ENCODE assay signal across 18 cellular contexts in genomic region chr1:20199410-20199809, GRCh38. TPM values are rescaled to one million over a fixed set of nuclear protein-coding genes. Genes with fewer than 3 reads are reported as not detected.
A peak's percentile ranks its signal among the peaks of the same experiment; 100 is the strongest.
DNase-seq lines count a peak whose midpoint lies in the region; ATAC-seq, FAIRE-seq and TF ChIP-seq lines count a peak whose summit lies in the region.
"Had no signal": no experiment of that assay in that cellular context is flagged by ENCODE, and none has a peak within 500 bp of the region (broad histone marks: within the 10 kb centered on the region; RNA-seq: fewer than 3 reads in every experiment).

No MANE protein-coding gene starts in this region.

- intact Hi-C loops in PC-3 (cut with micrococcal nuclease) (no loop called here), K562 (cut with micrococcal nuclease) (loop anchor here (5.0 kb wide), 1 partner anchor 37 kb away; no protein-coding TSS in a partner anchor), transverse colon (cut with DNase I; ENCODE audit: low total_unique reads) (no loop called here)

- H4K20me1 ChIP-seq in PC-3 (ENCODE audit: low read length) (no peaks in the 10 kb centered on the region), K562 (replicated peaks; ENCODE audit: control insufficient read depth, insufficient read depth, low read length) (no peaks in the 10 kb centered on the region), hepatocyte (ENCODE audit: insufficient read depth, poor library complexity, severe bottlenecking) (no peaks in the 10 kb centered on the region)
- H4K20me1 ChIP-seq: BLaER1 had no signal

- TF ChIP-seq POLR2A in K562 (conservative IDR thresholded peaks at IDR 0.05) (no peak), transverse colon (IDR thresholded peaks at IDR 0.05) (no peak)

- H3K9ac ChIP-seq in PC-3 (ENCODE audit: low read length), result no peak overlapping the region
- peak overlapping the region in 1 of 2 experiments; percentile 4; a peak in 1 of 4 replicates for H3K9ac ChIP-seq in K562 (ENCODE audit: insufficient read depth in 1 of 2, low read depth in 2 of 2, low read length in 2 of 2)
- H3K9ac ChIP-seq: BLaER1 had no signal

- TF ChIP-seq CTCF in PC-3 (conservative IDR thresholded peaks at IDR 0.05; ENCODE audit: low read depth, low read length) (no peak), K562 (IDR thresholded peaks at IDR 0.05 in 2 of 3, conservative IDR thresholded peaks at IDR 0.05 in 1 of 3; ENCODE audit: insufficient read depth in 2 of 3, low read depth in 1 of 3, low read length in 3 of 3) (no peak), hepatocyte (IDR thresholded peaks at IDR 0.05; ENCODE audit: poor library complexity) (no peak), transverse colon (IDR thresholded peaks at IDR 0.05) (no peak)

- POLR2A ChIA-PET in PC-3 (lab: Charles Lee; ENCODE audit: unreplicated experiment) (no interaction called here), K562 (lab: Yijun Ruan, JAX) (interaction anchor here (0.8 to 2.1 kb wide), 4 partner anchors 11 to 291 kb away, joined by 3 to 8 read pairs (median 4); no protein-coding TSS in a partner anchor)

- H3F3A ChIP-seq in PC-3 (ENCODE audit: low read length, unreplicated experiment), result no peaks in the 10 kb centered on the region

- DNase-seq in PC-3 (peak; percentile 76), K562 (ENCODE audit: extremely low read depth in 1 of 4, low spot score in 3 of 4) (peak in 2 of 4 experiments; percentile 23 to 48), hepatocyte (ENCODE audit: low spot score) (peak; percentile 61), transverse colon (peak; percentile 42), GM19240 (ENCODE audit: insufficient read length, low spot score) (no peak), NCI-H1436 treated with DMSO at 0.1 percent for 48 hours (lab: John Stamatoyannopoulos, UW) (no peak), pons (ENCODE audit: low spot score) (no peak)
- DNase-seq: DMS53, HCEC 1CT, NCI-H1092, NCI-H1694 treated with DMSO at 0.1 percent for 48 hours, RPMI8226, SW 1271 had no signal

- H3K9me2 ChIP-seq in PC-3 (replicated peaks; ENCODE audit: low read length), result no peaks in the 10 kb centered on the region
- no peaks in the 10 kb centered on the region for H3K9me2 ChIP-seq in hepatocyte (replicated peaks; ENCODE audit: insufficient read depth)

- H2AFZ ChIP-seq in PC-3 (ENCODE audit: low read length), result no peak overlapping the region
- 0 out of 2 replicates have a peak overlapping the region, but pooled peaks have one; percentile 9 for H2AFZ ChIP-seq in K562 (ENCODE audit: low read depth, low read length)
- H2AFZ ChIP-seq in hepatocyte, result no peak overlapping the region

- peak; percentile 40 for FAIRE-seq in K562 (lab: Jason Lieb, UNC)
- FAIRE-seq: HTR-8/SVneo had no signal

- H3K36me3 ChIP-seq in PC-3 (ENCODE audit: low read depth, low read length), result no peaks in the 10 kb centered on the region
- no peaks in the 10 kb centered on the region for H3K36me3 ChIP-seq in K562 (ENCODE audit: control insufficient read depth, insufficient read depth, low read length)
- H3K36me3 ChIP-seq in hepatocyte (replicated peaks; ENCODE audit: insufficient read depth, low read depth), result no peaks in the 10 kb centered on the region
- no peaks in the 10 kb centered on the region for H3K36me3 ChIP-seq in transverse colon
- H3K36me3 ChIP-seq: BLaER1, SJSA1 had no signal

- no peaks in the 10 kb centered on the region for H3K27me3 ChIP-seq in PC-3 (ENCODE audit: low read length)
- H3K27me3 ChIP-seq in K562 (ENCODE audit: control insufficient read depth in 2 of 2, insufficient read depth in 2 of 2, low read length in 2 of 2), result no peaks in the 10 kb centered on the region
- H3K27me3 ChIP-seq in hepatocyte, result peaks cover 3% of the 10 kb centered on the region
- H3K27me3 ChIP-seq in transverse colon, result no peaks in the 10 kb centered on the region
- H3K27me3 ChIP-seq: BLaER1 had no signal

- H3K27ac ChIP-seq in PC-3 (ENCODE audit: low read length), result no peak overlapping the region
- peak overlapping the region; percentile 16; the same call in 2 of the 3 replicates for H3K27ac ChIP-seq in K562 (ENCODE audit: extremely low read depth, low read depth, low read length)
- no peak overlapping the region for H3K27ac ChIP-seq in hepatocyte
- no peak overlapping the region for H3K27ac ChIP-seq in transverse colon
- H3K27ac ChIP-seq: BLaER1, SJSA1 had no signal

- H3K79me2 ChIP-seq in PC-3 (ENCODE audit: low read length) (no peaks in the 10 kb centered on the region), K562 (ENCODE audit: control insufficient read depth, insufficient read depth, low read length) (no peaks in the 10 kb centered on the region), hepatocyte (no peaks in the 10 kb centered on the region)

- no peak for TF ChIP-seq RAD21 in K562 (CRISPR knock-in tag; conservative IDR thresholded peaks at IDR 0.05 in 1 of 2, IDR thresholded peaks at IDR 0.05 in 1 of 2)

- in situ Hi-C loops in K562 (cut with MboI) (no loop called here), transverse colon (cut with MboI; ENCODE audit: low pct_ligation_motif_present in 1 of 4, low pct_unique_long_range_greater_than_20kb in 1 of 4, low sequenced_read_pairs in 3 of 4) (no loop called here)

- H3K9me3 ChIP-seq in PC-3 (ENCODE audit: low read length), result no peaks in the 10 kb centered on the region
- no peaks in the 10 kb centered on the region for H3K9me3 ChIP-seq in K562 (replicated peaks; ENCODE audit: control insufficient read depth, insufficient read depth, low read depth, low read length)
- no peaks in the 10 kb centered on the region for H3K9me3 ChIP-seq in hepatocyte (ENCODE audit: low read depth)
- no peaks in the 10 kb centered on the region for H3K9me3 ChIP-seq in transverse colon
- H3K9me3 ChIP-seq: BLaER1, SJSA1 had no signal

- peak; percentile 72 for ATAC-seq in PC-3
- ATAC-seq in K562, result peak; percentile 14

- CTCF ChIA-PET in PC-3 (lab: Charles Lee) (interaction anchor here (1.0 kb wide), 1 partner anchor 13 kb away, joined by 12 read pairs; no protein-coding TSS in a partner anchor), K562 (lab: Yijun Ruan, JAX; ENCODE audit: low intra/inter-chr PET ratio) (no interaction called here)

- H3K4me3 ChIP-seq in PC-3 (ENCODE audit: low read length) (no peak overlapping the region), K562 (no peak overlapping the region), hepatocyte (no peak overlapping the region), transverse colon (no peak overlapping the region)
- H3K4me3 ChIP-seq: BLaER1, SJSA1 had no signal

- H3K4me1 ChIP-seq in PC-3 (ENCODE audit: insufficient read depth, low read length), result peaks cover 42% of the 10 kb centered on the region
- peaks cover 19 to 37% of the 10 kb centered on the region in 2 experiments for H3K4me1 ChIP-seq in K562 (replicated peaks in 1 of 2; ENCODE audit: control insufficient read depth in 2 of 2, insufficient read depth in 2 of 2, low read length in 2 of 2)
- H3K4me1 ChIP-seq in hepatocyte (ENCODE audit: insufficient read depth), result peaks cover 4% of the 10 kb centered on the region
- H3K4me1 ChIP-seq in transverse colon, result peaks cover 0 to 11% (median 6%) of the 10 kb centered on the region in 4 donors
- H3K4me1 ChIP-seq: SJSA1 had no signal

- WGBS in K562 (ENCODE audit: insufficient coverage, low coverage, missing lambda C conversion rate), result 18% methylated on average over 3 of the region's 3 CpGs
- WGBS in hepatocyte (ENCODE audit: low lambda C conversion rate, missing lambda C conversion rate), result 56% methylated on average over 3 of the region's 3 CpGs
- 44 to 59% methylated on average over 2 to 3 of the region's 3 CpGs for WGBS in transverse colon (ENCODE audit: low coverage in 1 of 2), 2 donors

- TF ChIP-seq EP300 in K562 (IDR thresholded peaks at IDR 0.05; ENCODE audit: low read length) (no peak), transverse colon (IDR thresholded peaks at IDR 0.05; ENCODE audit: low read depth) (no peak)

- BruUV-seq in PC-3 (replicated peaks; lab: Mats Ljungman, UMichigan) (no TSS peak), K562 (replicated peaks; lab: Mats Ljungman, UMichigan) (no TSS peak)

- no peak overlapping the region for H3K4me2 ChIP-seq in PC-3 (ENCODE audit: low read length)
- peak overlapping the region; percentile 74 for H3K4me2 ChIP-seq in K562 (ENCODE audit: insufficient read depth, low read length)
- no peak overlapping the region for H3K4me2 ChIP-seq in hepatocyte
- H3K4me2 ChIP-seq: BLaER1 had no signal

- H3K9me1 ChIP-seq in K562 (ENCODE audit: control insufficient read depth, insufficient read depth, low read length), result no peaks in the 10 kb centered on the region

RNA-seq across cellular contexts. Expression of gene PLA2G2C, which starts 13.1 kb away (rescaled TPM):
- total RNA-seq in PC-3 (2014; rRNA removed) (0.12 TPM in 1 of 2 replicates, not detected in the other), K562 (2014; rRNA removed) (0.08 and 0.18 TPM in 2 replicates), K562 (2014; rRNA removed; fragmentation: Illumina TruSeq; extraction: Trizol) (0.06 and 0.15 TPM in 2 replicates), K562 (2015; rRNA removed; fragmentation: Illumina TruSeq; extraction: Trizol) (0.14 and 0.19 TPM in 2 replicates), K562 (2021) (0.13 and 0.29 TPM in 2 replicates), hepatocyte (not detected in 2 replicates), transverse colon (1 to 10 TPM in 1 of 4 donors, under 1 TPM in 2, not detected in 1; 0.14 to 4.1 (median 0.16) TPM)
- total RNA-seq in K562 (2011; cell fraction: chromatin; rRNA removed; ENCODE audit: low replicate concordance), result 0.70 and 0.72 TPM in 2 replicates
- 0.50 and 0.53 TPM in 2 replicates for total RNA-seq in K562 (2011; cell fraction: nucleolus; rRNA removed)
- 0.95 and 1.5 TPM in 2 replicates for total RNA-seq in K562 (2011; cell fraction: nucleoplasm; rRNA removed)
- polyA plus RNA-seq in K562 (2011; rRNA removed) (0.15 and 0.26 TPM in 2 replicates), K562 (2014; fragmentation: Illumina TruSeq; extraction: Trizol) (0.14 and 0.49 TPM in 2 replicates), K562 (2014; fragmentation: Nextera tagmentation; extraction: Ambion mirVana) (under 1 TPM; 0.21 to 0.48 TPM), K562 (2014; rRNA removed) (0.21 and 0.32 TPM in 2 replicates), hepatocyte (not detected in 2 replicates)
- polyA plus RNA-seq in K562 (2011; cell fraction: cytosol; rRNA removed), result 0.12 and 0.98 TPM in 2 replicates
- 0.18 and 0.41 TPM in 2 replicates for polyA plus RNA-seq in K562 (2011; cell fraction: nucleus; rRNA removed)
- 0.35 and 1.8 TPM in 2 replicates for polyA plus RNA-seq in K562 (2012)
- 0.27 and 0.32 TPM in 2 replicates for polyA minus RNA-seq in K562 (2011; rRNA and poly(A)+ RNA removed)
- not detected in 2 replicates for polyA minus RNA-seq in K562 (2011; cell fraction: cytosol; rRNA and poly(A)+ RNA removed)
- polyA minus RNA-seq in K562 (2011; cell fraction: nucleus; rRNA and poly(A)+ RNA removed), result 0.11 and 0.13 TPM in 2 replicates
- total RNA-seq: NCI-H460, SJSA1 had no signal
- polyA plus RNA-seq: AG04450 had no signal

RNA-seq across cellular contexts. Expression of gene UBXN10, which starts 13.5 kb away (rescaled TPM):
- total RNA-seq in PC-3 (2014; rRNA removed), result 0.12 TPM in 1 of 2 replicates, not detected in the other
- total RNA-seq in K562 (2011; cell fraction: chromatin; rRNA removed; ENCODE audit: low replicate concordance), result 10.5 and 11.6 TPM in 2 replicates
- total RNA-seq in K562 (2011; cell fraction: nucleolus; rRNA removed), result 7.2 and 9.2 TPM in 2 replicates
- total RNA-seq in K562 (2011; cell fraction: nucleoplasm; rRNA removed), result 8.0 and 8.2 TPM in 2 replicates
- 11.3 and 12.4 TPM in 2 replicates for total RNA-seq in K562 (2014; rRNA removed)
- total RNA-seq in K562 (2014; rRNA removed; fragmentation: Illumina TruSeq; extraction: Trizol), result 15.8 and 18.7 TPM in 2 replicates
- 12.5 and 13.7 TPM in 2 replicates for total RNA-seq in K562 (2015; rRNA removed; fragmentation: Illumina TruSeq; extraction: Trizol)
- total RNA-seq in K562 (2021), result 13.1 and 16.2 TPM in 2 replicates
- 4.8 and 10.7 TPM in 2 replicates for polyA plus RNA-seq in K562 (2011; rRNA removed)
- 4.4 and 8.8 TPM in 2 replicates for polyA plus RNA-seq in K562 (2011; cell fraction: cytosol; rRNA removed)
- polyA plus RNA-seq in K562 (2011; cell fraction: nucleus; rRNA removed), result 5.2 and 10.7 TPM in 2 replicates
- 16.6 and 26.2 TPM in 2 replicates for polyA plus RNA-seq in K562 (2012)
- 17.7 and 18.7 TPM in 2 replicates for polyA plus RNA-seq in K562 (2014; fragmentation: Illumina TruSeq; extraction: Trizol)
- polyA plus RNA-seq in K562 (2014; fragmentation: Nextera tagmentation; extraction: Ambion mirVana), result 10 to 100 TPM; 12.3 to 13.6 TPM
- polyA plus RNA-seq in K562 (2014; rRNA removed), result 10.8 and 11.9 TPM in 2 replicates
- 7.4 and 13.2 TPM in 2 replicates for polyA minus RNA-seq in K562 (2011; rRNA and poly(A)+ RNA removed)
- 1.0 and 4.5 TPM in 2 replicates for polyA minus RNA-seq in K562 (2011; cell fraction: cytosol; rRNA and poly(A)+ RNA removed)
- 7.7 and 9.2 TPM in 2 replicates for polyA minus RNA-seq in K562 (2011; cell fraction: nucleus; rRNA and poly(A)+ RNA removed)
- total RNA-seq in hepatocyte, result 0.48 and 0.63 TPM in 2 replicates
- 1.1 and 1.2 TPM in 2 replicates for polyA plus RNA-seq in hepatocyte
- 10 to 100 TPM in 1 of 4 donors, 1 to 10 TPM in 3; 4.3 to 15.3 (median 5.8) TPM for total RNA-seq in transverse colon
- total RNA-seq: NCI-H460, SJSA1 had no signal
- polyA plus RNA-seq: AG04450 had no signal

Comparison
In these comparisons a context has a peak if more than half of its experiments do, and no peak if none do; other contexts are left out.
1. DNase-seq: peak in PC-3 (single experiment), hepatocyte (single experiment) and transverse colon (single experiment); none in GM19240 (single experiment), NCI-H1436 treated with DMSO at 0.1 percent for 48 hours (single experiment) and pons (single experiment).